Comparison of ENCODE assay signal across 32 cellular contexts in the genomic region with DNA sequence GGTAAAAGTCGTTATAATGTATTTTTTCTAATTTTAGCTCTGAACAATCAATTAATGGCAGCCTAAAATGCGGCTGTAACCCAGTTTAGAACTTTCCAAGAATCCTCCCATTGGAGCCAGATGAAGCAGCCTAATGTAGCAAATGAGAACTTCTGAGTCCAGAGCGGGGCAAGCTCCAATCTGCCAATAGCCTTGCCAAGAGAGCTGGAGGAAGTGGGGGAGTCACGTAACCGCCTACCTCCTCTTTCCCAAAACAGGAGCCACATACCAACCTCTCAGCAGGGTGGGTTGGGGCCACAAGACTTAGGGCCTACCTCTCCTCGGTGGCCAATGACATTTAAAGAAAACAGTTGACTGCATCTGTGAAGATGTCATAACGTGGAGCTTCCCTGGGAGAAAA.
"Had no signal": no experiment of that assay in that cellular context is flagged by ENCODE, and none has a peak within 500 bp of the region (broad histone marks: within the 10 kb centered on the region; RNA-seq: fewer than 3 reads in every experiment).

No MANE protein-coding gene starts in this region.

- H3K4me1 Mint-ChIP-seq: activated CD4-positive, alpha-beta memory T cell treated with anti-CD3 and anti-CD28 coated beads, Interleukin-2, amount 10 ng/mL, durations not matched to agents 7 days and 5 days; activated CD8-positive, alpha-beta memory T cell treated with anti-CD3 and anti-CD28 coated beads, Interleukin-2, amount 10 ng/mL, durations not matched to agents 7 days and 5 days; activated naive CD8-positive, alpha-beta T cell treated with anti-CD3 and anti-CD28 coated beads, Interleukin-2, amount 10 ng/mL, durations not matched to agents 7 days and 5 days had no signal

- H3K9me3 Mint-ChIP-seq: activated B cell treated with CpG ODN at 0.5 μM for 24 hours; activated CD4-positive, alpha-beta memory T cell treated with anti-CD3 and anti-CD28 coated beads, Interleukin-2, amount 10 ng/mL, durations not matched to agents 7 days and 5 days; activated naive CD4-positive, alpha-beta T cell treated with anti-CD3 and anti-CD28 coated beads, Interleukin-2, amount 50 U/mL, for 24 hours had no signal

- H3K36me3 Mint-ChIP-seq: activated CD8-positive, alpha-beta memory T cell treated with anti-CD3 and anti-CD28 coated beads, Interleukin-2, amount 10 ng/mL, durations not matched to agents 7 days and 5 days; activated naive CD4-positive, alpha-beta T cell treated with anti-CD3 and anti-CD28 coated beads, Interleukin-2, amount 50 U/mL, for 24 hours; activated naive CD8-positive, alpha-beta T cell treated with anti-CD3 and anti-CD28 coated beads, Interleukin-2, amount 10 ng/mL, durations not matched to agents 7 days and 5 days had no signal

- H3K4me1 ChIP-seq: ascending aorta had no signal

- H3K4me3 ChIP-seq: ascending aorta, cardiac muscle cell, coronary artery, MG63 had no signal

- H3K9me3 ChIP-seq: ascending aorta, MG63 had no signal

- H3K27ac Mint-ChIP-seq: activated B cell treated with CpG ODN at 0.5 μM for 24 hours; activated CD4-positive, alpha-beta memory T cell treated with anti-CD3 and anti-CD28 coated beads, Interleukin-2, amount 10 ng/mL, durations not matched to agents 7 days and 5 days; activated CD8-positive, alpha-beta memory T cell treated with anti-CD3 and anti-CD28 coated beads, Interleukin-2, amount 10 ng/mL, durations not matched to agents 7 days and 5 days; activated naive CD4-positive, alpha-beta T cell treated with anti-CD3 and anti-CD28 coated beads, Interleukin-2, amount 50 U/mL, for 24 hours; activated naive CD8-positive, alpha-beta T cell treated with anti-CD3 and anti-CD28 coated beads, Interleukin-2, amount 10 ng/mL, durations not matched to agents 7 days and 5 days had no signal

- H3K4me3 Mint-ChIP-seq: activated B cell treated with CpG ODN at 0.5 μM for 24 hours; activated CD4-positive, alpha-beta memory T cell treated with anti-CD3 and anti-CD28 coated beads, Interleukin-2, amount 10 ng/mL, durations not matched to agents 7 days and 5 days; activated CD8-positive, alpha-beta memory T cell treated with anti-CD3 and anti-CD28 coated beads, Interleukin-2, amount 10 ng/mL, durations not matched to agents 7 days and 5 days; activated naive CD4-positive, alpha-beta T cell treated with anti-CD3 and anti-CD28 coated beads, Interleukin-2, amount 50 U/mL, for 24 hours; activated naive CD8-positive, alpha-beta T cell treated with anti-CD3 and anti-CD28 coated beads, Interleukin-2, amount 10 ng/mL, durations not matched to agents 7 days and 5 days had no signal

- DNase-seq: activated B cell treated with CpG ODN at 0.5 μM for 24 hours; activated CD4-positive, alpha-beta memory T cell treated with anti-CD3 and anti-CD28 coated beads, Interleukin-2, amount 10 ng/mL, durations not matched to agents 7 days and 5 days; activated CD4-positive, alpha-beta T cell treated with anti-CD3 and anti-CD28 coated beads for 48 hours; activated CD4-positive, CD25-positive, alpha-beta regulatory T cell treated with anti-CD3 and anti-CD28 coated beads, Interleukin-2, amount 50 U/mL, for 72 hours; activated CD8-positive, alpha-beta memory T cell treated with anti-CD3 and anti-CD28 coated beads for 24 hours; activated CD8-positive, alpha-beta memory T cell treated with anti-CD3 and anti-CD28 coated beads, Interleukin-2, amount 10 ng/mL, durations not matched to agents 7 days and 5 days; activated CD8-positive, alpha-beta memory T cell treated with anti-CD3 and anti-CD28 coated beads, Interleukin-2, amount 50 U/mL, for 48 hours; activated effector memory CD4-positive, alpha-beta T cell treated with Interleukin-2 at 50 U/mL for 16 hours; activated naive CD4-positive, alpha-beta T cell; activated naive CD8-positive, alpha-beta T cell treated with anti-CD3 and anti-CD28 coated beads, Interleukin-2, amount 10 ng/mL, durations not matched to agents 7 days and 5 days; activated T-cell treated with anti-CD3 and anti-CD28 coated beads, Interleukin-2, amount 50 U/mL, for 48 hours; amygdala; Kasumi-1; MG63; NCI-H1048; NCI-H1436; NCI-H1694 treated with DMSO at 0.1 percent for 48 hours; NCI-H2029; NCI-H345; NCI-H524 treated with DMSO at 0.1 percent for 48 hours; NCI-H748 treated with DMSO at 0.1 percent for 48 hours; SHP77; SW 1271; T-helper 1 cell; T-helper 2 cell; T-helper 9 cell had no signal

- ATAC-seq: activated CD8-positive, alpha-beta memory T cell treated with anti-CD3 and anti-CD28 coated beads, Interleukin-2, amount 10 ng/mL, durations not matched to agents 7 days and 5 days; Panc1 had no signal

- H3K36me3 ChIP-seq: ascending aorta, cardiac muscle cell, MG63 had no signal

- H3K27ac ChIP-seq: ascending aorta, cardiac muscle cell, coronary artery, VCaP had no signal

- H3K27me3 ChIP-seq: ascending aorta, cardiac muscle cell, MG63 had no signal
